3 cellular contexts compared by ENCODE assay signal in the genomic region with DNA sequence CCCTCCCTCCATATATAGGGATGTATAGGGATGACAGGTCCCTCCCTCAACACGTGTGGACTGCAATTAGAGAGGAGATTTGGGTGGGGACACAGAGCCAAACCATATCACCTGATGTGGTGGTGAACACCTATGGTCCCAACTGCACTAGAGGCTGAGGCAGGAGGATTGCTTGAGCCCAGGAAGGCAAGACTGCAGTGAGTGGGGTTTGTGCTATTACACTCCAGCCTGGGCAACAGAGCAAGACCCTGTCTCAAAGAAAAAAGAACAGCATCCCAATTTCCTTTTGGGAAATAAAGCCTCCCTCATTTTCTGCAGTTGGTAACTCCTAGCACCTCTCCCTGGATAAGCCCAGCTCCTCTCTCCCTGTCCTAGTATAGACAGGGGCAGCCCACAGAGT.
TF ChIP-seq lines count a peak whose summit lies in the region.

No MANE protein-coding gene starts in this region.

TF ChIP-seq in HEK293, 187 proteins besides CTCF, POLR2A, EP300 and RAD21 (continued from another document):
- TF ChIP-seq, protein P1, sequence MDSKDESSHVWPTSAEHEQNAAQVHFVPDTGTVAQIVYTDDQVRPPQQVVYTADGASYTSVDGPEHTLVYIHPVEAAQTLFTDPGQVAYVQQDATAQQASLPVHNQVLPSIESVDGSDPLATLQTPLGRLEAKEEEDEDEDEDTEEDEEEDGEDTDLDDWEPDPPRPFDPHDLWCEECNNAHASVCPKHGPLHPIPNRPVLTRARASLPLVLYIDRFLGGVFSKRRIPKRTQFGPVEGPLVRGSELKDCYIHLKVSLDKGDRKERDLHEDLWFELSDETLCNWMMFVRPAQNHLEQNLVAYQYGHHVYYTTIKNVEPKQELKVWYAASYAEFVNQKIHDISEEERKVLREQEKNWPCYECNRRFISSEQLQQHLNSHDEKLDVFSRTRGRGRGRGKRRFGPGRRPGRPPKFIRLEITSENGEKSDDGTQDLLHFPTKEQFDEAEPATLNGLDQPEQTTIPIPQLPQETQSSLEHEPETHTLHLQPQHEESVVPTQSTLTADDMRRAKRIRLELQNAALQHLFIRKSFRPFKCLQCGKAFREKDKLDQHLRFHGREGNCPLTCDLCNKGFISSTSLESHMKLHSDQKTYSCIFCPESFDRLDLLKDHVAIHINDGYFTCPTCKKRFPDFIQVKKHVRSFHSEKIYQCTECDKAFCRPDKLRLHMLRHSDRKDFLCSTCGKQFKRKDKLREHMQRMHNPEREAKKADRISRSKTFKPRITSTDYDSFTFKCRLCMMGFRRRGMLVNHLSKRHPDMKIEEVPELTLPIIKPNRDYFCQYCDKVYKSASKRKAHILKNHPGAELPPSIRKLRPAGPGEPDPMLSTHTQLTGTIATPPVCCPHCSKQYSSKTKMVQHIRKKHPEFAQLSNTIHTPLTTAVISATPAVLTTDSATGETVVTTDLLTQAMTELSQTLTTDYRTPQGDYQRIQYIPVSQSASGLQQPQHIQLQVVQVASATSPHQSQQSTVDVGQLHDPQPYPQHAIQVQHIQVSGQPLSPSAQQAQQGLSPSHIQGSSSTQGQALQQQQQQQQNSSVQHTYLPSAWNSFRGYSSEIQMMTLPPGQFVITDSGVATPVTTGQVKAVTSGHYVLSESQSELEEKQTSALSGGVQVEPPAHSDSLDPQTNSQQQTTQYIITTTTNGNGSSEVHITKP (tag by site-specific recombination; IDR thresholded peaks at IDR 0.05) = peak; percentile 57
- TF ChIP-seq, protein P2, sequence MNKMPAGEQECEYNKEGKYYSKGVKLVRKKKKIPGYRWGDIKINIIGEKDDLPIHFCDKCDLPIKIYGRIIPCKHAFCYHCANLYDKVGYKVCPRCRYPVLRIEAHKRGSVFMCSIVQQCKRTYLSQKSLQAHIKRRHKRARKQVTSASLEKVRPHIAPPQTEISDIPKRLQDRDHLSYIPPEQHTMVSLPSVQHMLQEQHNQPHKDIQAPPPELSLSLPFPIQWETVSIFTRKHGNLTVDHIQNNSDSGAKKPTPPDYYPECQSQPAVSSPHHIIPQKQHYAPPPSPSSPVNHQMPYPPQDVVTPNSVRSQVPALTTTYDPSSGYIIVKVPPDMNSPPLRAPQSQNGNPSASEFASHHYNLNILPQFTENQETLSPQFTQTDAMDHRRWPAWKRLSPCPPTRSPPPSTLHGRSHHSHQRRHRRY (tag by site-specific recombination; IDR thresholded peaks at IDR 0.05) = no peak
- TF ChIP-seq ZNF629 (tag by site-specific recombination; IDR thresholded peaks at IDR 0.05) = no peak

TF ChIP-seq in WTC11, 78 proteins besides CTCF, POLR2A, EP300 and RAD21 (continued from another document):
- no peak for TF ChIP-seq NR2C2 (CRISPR knock-in tag; IDR thresholded peaks at IDR 0.05)

TF ChIP-seq in K562, 482 proteins besides CTCF, POLR2A, EP300 and RAD21:
- TF ChIP-seq RCOR1 (IDR thresholded peaks at IDR 0.05; ENCODE audit: borderline replicate concordance in 1 of 2, low read depth in 2 of 2, low read length in 2 of 2) (no peak), CBX3 (IDR thresholded peaks at IDR 0.05; ENCODE audit: borderline replicate concordance in 1 of 2, low read length in 2 of 2) (no peak), SMC3 (conservative IDR thresholded peaks at IDR 0.05; ENCODE audit: insufficient read depth, low read depth, low read length) (no peak), CREB1 (IDR thresholded peaks at IDR 0.05) (no peak), CREB1 (CRISPR knock-in tag; IDR thresholded peaks at IDR 0.05) (no peak)
- TF ChIP-seq, protein P1 (IDR thresholded peaks at IDR 0.05; ENCODE audit: partially characterized antibody) = peak; percentile 68
- TF ChIP-seq, protein P3, sequence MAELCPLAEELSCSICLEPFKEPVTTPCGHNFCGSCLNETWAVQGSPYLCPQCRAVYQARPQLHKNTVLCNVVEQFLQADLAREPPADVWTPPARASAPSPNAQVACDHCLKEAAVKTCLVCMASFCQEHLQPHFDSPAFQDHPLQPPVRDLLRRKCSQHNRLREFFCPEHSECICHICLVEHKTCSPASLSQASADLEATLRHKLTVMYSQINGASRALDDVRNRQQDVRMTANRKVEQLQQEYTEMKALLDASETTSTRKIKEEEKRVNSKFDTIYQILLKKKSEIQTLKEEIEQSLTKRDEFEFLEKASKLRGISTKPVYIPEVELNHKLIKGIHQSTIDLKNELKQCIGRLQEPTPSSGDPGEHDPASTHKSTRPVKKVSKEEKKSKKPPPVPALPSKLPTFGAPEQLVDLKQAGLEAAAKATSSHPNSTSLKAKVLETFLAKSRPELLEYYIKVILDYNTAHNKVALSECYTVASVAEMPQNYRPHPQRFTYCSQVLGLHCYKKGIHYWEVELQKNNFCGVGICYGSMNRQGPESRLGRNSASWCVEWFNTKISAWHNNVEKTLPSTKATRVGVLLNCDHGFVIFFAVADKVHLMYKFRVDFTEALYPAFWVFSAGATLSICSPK (IDR thresholded peaks at IDR 0.05; ENCODE audit: borderline replicate concordance) = no peak
